31 cellular contexts compared by ENCODE assay signal in genomic region chr4:172866421-172866820, GRCh38.
"Had no signal": no experiment of that assay in that cellular context is flagged by ENCODE, and none has a peak within 500 bp of the region (broad histone marks: within the 10 kb centered on the region; RNA-seq: fewer than 3 reads in every experiment).

No MANE protein-coding gene starts in this region.

- DNase-seq: activated B cell treated with CpG ODN at 0.5 μM for 24 hours; activated CD4-positive, alpha-beta T cell treated with anti-CD3 and anti-CD28 coated beads for 48 hours; activated CD4-positive, alpha-beta T cell treated with anti-CD3 and anti-CD28 coated beads, Interleukin-2, amount 50 U/mL, for 1 hour; activated CD4-positive, alpha-beta T cell treated with anti-CD3 and anti-CD28 coated beads, Interleukin-2, amount 50 U/mL, for 48 hours; activated CD8-positive, alpha-beta memory T cell treated with anti-CD3 and anti-CD28 coated beads, Interleukin-2, amount 10 ng/mL, durations not matched to agents 7 days and 5 days; activated CD8-positive, alpha-beta memory T cell treated with anti-CD3 and anti-CD28 coated beads, Interleukin-2, amount 50 U/mL, for 4 hours; activated CD8-positive, alpha-beta T cell treated with anti-CD3 and anti-CD28 coated beads, Interleukin-2, amount 10 ng/mL, durations not matched to agents 7 days and 5 days; activated effector memory CD4-positive, alpha-beta T cell treated with anti-CD3 and anti-CD28 coated beads, Interleukin-2, amount 50 U/mL, for 16 hours; activated naive CD4-positive, alpha-beta T cell treated with anti-CD3 and anti-CD28 coated beads, Interleukin-2, amount 10 ng/mL, durations not matched to agents 7 days and 5 days; activated T-cell treated with anti-CD3 and anti-CD28 coated beads, Interleukin-2, amount 50 U/mL, for 1 hour; activated T-cell treated with anti-CD3 and anti-CD28 coated beads, Interleukin-2, amount 50 U/mL, for 48 hours; amniotic stem cell; anterior cingulate cortex; brain microvascular endothelial cell; caudate nucleus; cortex of kidney; dermis blood vessel endothelial cell; effector CD4-positive, alpha-beta T cell; effector memory CD8-positive, alpha-beta T cell; erythroblast; foreskin melanocyte; T-helper 2 cell; WERI-Rb-1 had no signal

- H3K27ac Mint-ChIP-seq: activated B cell treated with CpG ODN at 0.5 μM for 24 hours; activated CD8-positive, alpha-beta memory T cell treated with anti-CD3 and anti-CD28 coated beads, Interleukin-2, amount 10 ng/mL, durations not matched to agents 7 days and 5 days; activated CD8-positive, alpha-beta T cell treated with anti-CD3 and anti-CD28 coated beads, Interleukin-2, amount 10 ng/mL, durations not matched to agents 7 days and 5 days; activated naive CD4-positive, alpha-beta T cell treated with anti-CD3 and anti-CD28 coated beads, Interleukin-2, amount 10 ng/mL, durations not matched to agents 7 days and 5 days; activated naive CD8-positive, alpha-beta T cell; activated T-helper 1 cell treated with anti-CD3 and anti-CD28 coated beads, Interleukin-12 subunit alpha, Interleukin-12 subunit beta, Interleukin-2, Interleukin-4 antibody, amounts not matched to agents 30 ng/mL and 10 ng/mL and 1 ng/mL, durations not matched to agents 14 hours and 24 hours and 36 hours; activated T-helper 2 cell treated with anti-CD3 and anti-CD28 coated beads, Interferon-gamma antibody, Interleukin-2, Interleukin-4, amounts not matched to agents 10 μg/mL and 5 μg/mL and 100 μg/mL, durations not matched to agents 14 hours and 24 hours and 36 hours; effector memory CD8-positive, alpha-beta T cell had no signal

- ATAC-seq: activated CD4-positive, CD25-positive, alpha-beta regulatory T cell treated with anti-CD3 and anti-CD28 coated beads, Interleukin-2, amount 50 U/mL, for 24 hours; activated CD8-positive, alpha-beta memory T cell treated with anti-CD3 and anti-CD28 coated beads, Interleukin-2, amount 10 ng/mL, durations not matched to agents 7 days and 5 days; activated CD8-positive, alpha-beta T cell treated with anti-CD3 and anti-CD28 coated beads, Interleukin-2, amount 10 ng/mL, durations not matched to agents 7 days and 5 days; effector memory CD8-positive, alpha-beta T cell; gastroesophageal sphincter had no signal

- H3K9me3 Mint-ChIP-seq: activated naive CD4-positive, alpha-beta T cell treated with anti-CD3 and anti-CD28 coated beads, Interleukin-2, amount 10 ng/mL, durations not matched to agents 7 days and 5 days; activated T-helper 1 cell treated with anti-CD3 and anti-CD28 coated beads, Interleukin-12 subunit alpha, Interleukin-12 subunit beta, Interleukin-2, Interleukin-4 antibody, amounts not matched to agents 30 ng/mL and 10 ng/mL and 1 ng/mL, durations not matched to agents 14 hours and 24 hours and 36 hours; activated T-helper 2 cell treated with anti-CD3 and anti-CD28 coated beads, Interferon-gamma antibody, Interleukin-2, Interleukin-4, amounts not matched to agents 10 μg/mL and 5 μg/mL and 100 μg/mL, durations not matched to agents 14 hours and 24 hours and 36 hours had no signal

- H3K9me3 ChIP-seq: esophagus muscularis mucosa, gastroesophageal sphincter had no signal

- H3K4me1 Mint-ChIP-seq: activated B cell treated with CpG ODN at 0.5 μM for 24 hours; activated CD8-positive, alpha-beta memory T cell treated with anti-CD3 and anti-CD28 coated beads, Interleukin-2, amount 10 ng/mL, durations not matched to agents 7 days and 5 days; activated naive CD4-positive, alpha-beta T cell treated with anti-CD3 and anti-CD28 coated beads, Interleukin-2, amount 10 ng/mL, durations not matched to agents 7 days and 5 days had no signal

- FAIRE-seq: astrocyte, colon had no signal

- H3K27me3 ChIP-seq: brain microvascular endothelial cell, esophagus muscularis mucosa, gastroesophageal sphincter had no signal

- H3K27me3 Mint-ChIP-seq: activated B cell treated with CpG ODN at 0.5 μM for 24 hours; activated CD8-positive, alpha-beta memory T cell treated with anti-CD3 and anti-CD28 coated beads, Interleukin-2, amount 10 ng/mL, durations not matched to agents 7 days and 5 days; activated naive CD4-positive, alpha-beta T cell treated with anti-CD3 and anti-CD28 coated beads, Interleukin-2, amount 10 ng/mL, durations not matched to agents 7 days and 5 days; effector memory CD8-positive, alpha-beta T cell had no signal

- H3K4me1 ChIP-seq: esophagus muscularis mucosa, gastroesophageal sphincter had no signal

- H3K4me3 ChIP-seq: esophagus muscularis mucosa, gastroesophageal sphincter had no signal

- H3K36me3 ChIP-seq: brain microvascular endothelial cell, esophagus muscularis mucosa, gastroesophageal sphincter, WERI-Rb-1 had no signal

- H3K36me3 Mint-ChIP-seq: activated CD8-positive, alpha-beta memory T cell treated with anti-CD3 and anti-CD28 coated beads, Interleukin-2, amount 10 ng/mL, durations not matched to agents 7 days and 5 days; activated naive CD4-positive, alpha-beta T cell treated with anti-CD3 and anti-CD28 coated beads, Interleukin-2, amount 10 ng/mL, durations not matched to agents 7 days and 5 days; activated naive CD8-positive, alpha-beta T cell had no signal

- H3K27ac ChIP-seq: brain microvascular endothelial cell, esophagus muscularis mucosa, gastroesophageal sphincter, WERI-Rb-1 had no signal

- H3K4me3 Mint-ChIP-seq: activated B cell treated with CpG ODN at 0.5 μM for 24 hours; activated CD8-positive, alpha-beta memory T cell treated with anti-CD3 and anti-CD28 coated beads, Interleukin-2, amount 10 ng/mL, durations not matched to agents 7 days and 5 days; activated CD8-positive, alpha-beta T cell treated with anti-CD3 and anti-CD28 coated beads, Interleukin-2, amount 10 ng/mL, durations not matched to agents 7 days and 5 days; activated naive CD4-positive, alpha-beta T cell treated with anti-CD3 and anti-CD28 coated beads, Interleukin-2, amount 10 ng/mL, durations not matched to agents 7 days and 5 days; activated naive CD8-positive, alpha-beta T cell; activated T-helper 1 cell treated with anti-CD3 and anti-CD28 coated beads, Interleukin-12 subunit alpha, Interleukin-12 subunit beta, Interleukin-2, Interleukin-4 antibody, amounts not matched to agents 30 ng/mL and 10 ng/mL and 1 ng/mL, durations not matched to agents 14 hours and 24 hours and 36 hours; effector memory CD8-positive, alpha-beta T cell had no signal
